In the genomic region with DNA sequence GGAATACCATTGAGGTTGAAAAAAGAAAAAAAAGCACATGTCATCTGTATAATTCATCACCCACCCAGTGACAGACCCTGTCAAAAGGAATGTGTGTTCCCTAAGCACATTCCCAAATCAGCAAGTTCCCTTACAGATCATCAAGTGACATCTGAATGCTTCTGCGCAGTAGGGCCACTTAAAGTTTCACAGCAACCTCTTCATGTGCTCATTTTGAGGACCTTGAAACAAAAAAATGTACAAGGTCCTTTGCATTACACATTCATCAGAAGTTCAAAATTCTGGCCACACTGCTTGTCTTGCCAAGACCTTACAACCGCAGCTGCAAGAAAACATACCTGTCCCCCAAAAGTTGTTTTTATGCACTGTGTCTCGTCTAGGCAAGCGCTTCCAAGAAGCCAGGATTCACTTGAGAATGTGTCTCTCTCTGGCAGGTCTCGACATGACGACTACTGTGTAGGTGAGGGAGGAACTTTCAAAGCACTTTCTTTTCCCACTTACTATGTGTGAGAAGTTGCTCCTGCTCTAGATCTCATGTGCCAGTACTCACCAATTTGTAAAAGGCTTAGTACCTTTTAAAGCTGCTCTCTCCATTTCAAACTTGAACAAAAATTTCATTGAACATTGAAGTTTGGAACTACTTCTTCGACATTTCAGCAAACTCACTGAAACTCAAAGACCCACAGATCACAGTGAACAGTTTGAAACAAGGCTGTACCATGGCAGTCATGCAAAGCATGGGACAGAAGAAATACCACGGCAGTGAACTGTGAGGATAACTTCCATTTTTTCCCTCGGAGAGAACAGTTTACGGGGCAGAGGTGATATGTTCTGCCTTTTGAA, we compare ENCODE assay signal across 15 cellular contexts. TPM values are rescaled to one million over a fixed set of nuclear protein-coding genes. Genes with fewer than 3 reads are reported as not detected.
DNase-seq lines count a peak whose midpoint lies in the region; ATAC-seq and TF ChIP-seq lines count a peak whose summit lies in the region.
"Had no signal": no experiment of that assay in that cellular context is flagged by ENCODE, and none has a peak within 500 bp of the region (broad histone marks: within the 10 kb centered on the region; RNA-seq: fewer than 3 reads in every experiment).

No MANE protein-coding gene starts in this region.

- H3K79me2 ChIP-seq in neural progenitor cell (ENCODE audit: low read depth): peaks cover 75% of the 10 kb centered on the region

- H3K4me3 ChIP-seq in neural progenitor cell: no peak overlapping the region
- H3K4me3 ChIP-seq: psoas muscle, thoracic aorta had no signal

- no peak overlapping the region for H3K9ac ChIP-seq in neural progenitor cell

- no peak for TF ChIP-seq CTCF in neural progenitor cell (IDR thresholded peaks at IDR 0.05)
- no peak for TF ChIP-seq CTCF in GM13977 (IDR thresholded peaks at IDR 0.05; ENCODE audit: extremely low read depth, insufficient read depth, missing control alignments)

- H3K36me3 ChIP-seq in neural progenitor cell: peaks cover 55% of the 10 kb centered on the region

- H2AFZ ChIP-seq in neural progenitor cell (replicated peaks): no peak overlapping the region

- DNase-seq in DMS 273 (lab: John Stamatoyannopoulos, UW; ENCODE audit: unreplicated experiment) (peak; percentile 43), DMS 273 treated with DMSO at 0.1 percent for 48 hours (lab: John Stamatoyannopoulos, UW) (no peak), LoVo (ENCODE audit: low spot score) (peak; percentile 22), neural progenitor cell (ENCODE audit: low spot score) (no peak), hypothalamus (lab: John Stamatoyannopoulos, UW) (no peak), GM13977 (ENCODE audit: low spot score) (no peak)
- DNase-seq in central memory CD4-positive, alpha-beta T cell: peak; percentile 17
- DNase-seq: activated CD8-positive, alpha-beta memory T cell treated with anti-CD3 and anti-CD28 coated beads for 24 hours; foreskin melanocyte; GF-D8; psoas muscle; Right ventricle myocardium superior had no signal

- in situ Hi-C loops in GM13977 (cut with MboI; ENCODE audit: low pct_unique_long_range_greater_than_20kb, low sequenced_read_pairs, unreplicated experiment): no loop called here

- H4K20me1 ChIP-seq in neural progenitor cell (ENCODE audit: low read depth): peaks cover 78% of the 10 kb centered on the region

- ATAC-seq in HG03097 (IDR thresholded peaks at IDR 0.05; ENCODE audit: low FRiP score, unreplicated experiment): no peak
- ATAC-seq: left lobe of liver, psoas muscle had no signal

- no peak overlapping the region for H3K27ac Mint-ChIP-seq in neural progenitor cell

- peaks cover 38% of the 10 kb centered on the region for H3K4me1 Mint-ChIP-seq in neural progenitor cell

- no peaks in the 10 kb centered on the region for H3K9me3 Mint-ChIP-seq in neural progenitor cell

- peaks cover 18% of the 10 kb centered on the region for H3K4me1 ChIP-seq in neural progenitor cell

- H3K9me3 ChIP-seq in neural progenitor cell (ENCODE audit: low read depth): no peaks in the 10 kb centered on the region
- H3K9me3 ChIP-seq: psoas muscle, thoracic aorta had no signal

- H3K4me2 ChIP-seq in neural progenitor cell: no peak overlapping the region

- H3K27ac ChIP-seq in neural progenitor cell: peak overlapping the region; percentile 9
- H3K27ac ChIP-seq: psoas muscle, thoracic aorta had no signal

- H3K27me3 ChIP-seq in neural progenitor cell: no peaks in the 10 kb centered on the region

- peaks cover 50% of the 10 kb centered on the region for H3K36me3 Mint-ChIP-seq in neural progenitor cell

- H3K27me3 Mint-ChIP-seq in neural progenitor cell (ENCODE audit: insufficient read depth, low read depth): peaks cover 11% of the 10 kb centered on the region

- no peak overlapping the region for H3K4me3 Mint-ChIP-seq in neural progenitor cell

- H3F3A ChIP-seq in neural progenitor cell (ENCODE audit: low read depth): peaks cover 94% of the 10 kb centered on the region

RNA-seq across cellular contexts. Expression of a gene that starts 4.3 kb away (rescaled TPM):
- total RNA-seq in neural progenitor cell (ENCODE audit: low replicate concordance): 29.5 and 33.9 TPM in 2 replicates

RNA-seq across cellular contexts. Expression of a gene that starts 4.9 kb away (rescaled TPM):
- total RNA-seq in neural progenitor cell (ENCODE audit: low replicate concordance): 967 and 1,090 TPM in 2 replicates

RNA-seq across cellular contexts. Expression of a gene that starts 5.6 kb away (rescaled TPM):
- 75.4 and 76.9 TPM in 2 replicates for total RNA-seq in neural progenitor cell (ENCODE audit: low replicate concordance)

RNA-seq across cellular contexts. Expression of a gene that starts 52.2 kb away (rescaled TPM):
- total RNA-seq in neural progenitor cell (ENCODE audit: low replicate concordance): not detected in 2 replicates

Comparison
In these comparisons a context has a peak if more than half of its experiments do, and no peak if none do; other contexts are left out.
1. DNase-seq: peak in DMS 273 (single experiment), LoVo (single experiment) and central memory CD4-positive, alpha-beta T cell (single experiment); none in DMS 273 treated with DMSO at 0.1 percent for 48 hours (single experiment), neural progenitor cell (single experiment), hypothalamus (0 of 51) and GM13977 (single experiment).